ENCODE assay signal across 8 cellular contexts in genomic region chr12:104381721-104382480, GRCh38.
DNase-seq lines count a peak whose midpoint lies in the region; ATAC-seq and TF ChIP-seq lines count a peak whose summit lies in the region.

No MANE protein-coding gene starts in this region.

- no peaks in the 10 kb centered on the region for H3K79me2 ChIP-seq in MM.1S (ENCODE audit: low read length)

- CTCF ChIA-PET in AG04449 (lab: Yijun Ruan, JAX) = interaction anchor here (0.6 to 5.2 kb wide), 119 partner anchors 8 to 710 kb away, joined by 3 to 144 read pairs (median 5); partner anchors contain the start of gene CHST11

- no peaks in the 10 kb centered on the region for H3K36me3 ChIP-seq in MM.1S (replicated peaks; ENCODE audit: insufficient read depth, low read length)
- no peaks in the 10 kb centered on the region for H3K36me3 ChIP-seq in ovary
- no peaks in the 10 kb centered on the region for H3K36me3 ChIP-seq in thyroid gland

- no peak overlapping the region for H3K9ac ChIP-seq in MM.1S (ENCODE audit: low read length)

- TF ChIP-seq CTCF in AG04449 (IDR thresholded peaks at IDR 0.05; ENCODE audit: insufficient read depth, low read length, missing control alignments) = peak; percentile 88
- TF ChIP-seq CTCF in MM.1S (IDR thresholded peaks at IDR 0.05; ENCODE audit: low read length) = peak; percentile 91
- TF ChIP-seq CTCF in ovary (IDR thresholded peaks at IDR 0.05) = peak; percentile 74 to 91 (median 84)
- peak; percentile 82 to 94 (median 88) for TF ChIP-seq CTCF in thyroid gland (IDR thresholded peaks at IDR 0.05)

- peak; percentile 74 for ATAC-seq in GM18907 (IDR thresholded peaks at IDR 0.05; ENCODE audit: unreplicated experiment)

- H2AFZ ChIP-seq in MM.1S (ENCODE audit: low read length) = peak overlapping the region; percentile 36

- WGBS in ovary, 3 donors = 20 to 24% (median 24%) methylated on average over 18 of the region's 18 CpGs
- WGBS in thyroid gland, 2 donors = 7 to 24% methylated on average over 12 to 18 of the region's 18 CpGs

- no peak overlapping the region; the same call in 1 of the 2 replicates for H3K4me2 ChIP-seq in MM.1S (ENCODE audit: low read depth, low read length)

- no peaks in the 10 kb centered on the region for H3F3A ChIP-seq in MM.1S (ENCODE audit: insufficient read depth, low read length)

- POLR2A ChIA-PET in AG04449 (lab: Yijun Ruan, JAX) = no interaction called here

- H4K20me1 ChIP-seq in MM.1S (ENCODE audit: insufficient read depth, low read length) = no peaks in the 10 kb centered on the region

- no peak for DNase-seq in AG04449 (ENCODE audit: low read depth, low spot score)
- DNase-seq in MM.1S = peak; percentile 82
- peak; percentile 14 for DNase-seq in SIG-M5 (lab: John Stamatoyannopoulos, UW)
- peak; percentile 78 for DNase-seq in activated gamma-delta T cell treated with anti-CD3 and anti-CD28 coated beads, Interleukin-2, amount 50 U/mL, for 16 hours (ENCODE audit: low read depth)
- peak; percentile 82 for DNase-seq in germinal center (ENCODE audit: low spot score)
- DNase-seq in ovary = peak; percentile 73 to 87 (median 82)
- peak; percentile 78 to 82 for DNase-seq in thyroid gland

- H3K27me3 ChIP-seq in MM.1S (replicated peaks; ENCODE audit: insufficient read depth, low read length) (no peaks in the 10 kb centered on the region), ovary (no peaks in the 10 kb centered on the region), thyroid gland (no peaks in the 10 kb centered on the region)

- intact Hi-C loops in ovary (cut with DNase I) = loop anchor here (5.0 to 10.0 kb wide), 3 partner anchors 495 to 673 kb away; no protein-coding TSS in a partner anchor
- intact Hi-C loops in thyroid gland (cut with DNase I) = loop anchor here (5.0 kb wide), 2 partner anchors 495 to 675 kb away; no protein-coding TSS in a partner anchor

- H3K27ac ChIP-seq in MM.1S (ENCODE audit: low read length) (no peak overlapping the region), ovary (no peak overlapping the region), thyroid gland (no peak overlapping the region)

- TF ChIP-seq POLR2A in ovary (IDR thresholded peaks at IDR 0.05) (no peak), thyroid gland (IDR thresholded peaks at IDR 0.05) (no peak)

- H3K9me2 ChIP-seq in MM.1S (replicated peaks; ENCODE audit: insufficient read depth, low read length) = no peaks in the 10 kb centered on the region

- H3K4me1 ChIP-seq in MM.1S (ENCODE audit: low read length) = no peaks in the 10 kb centered on the region
- H3K4me1 ChIP-seq in ovary (ENCODE audit: insufficient read depth) = no peaks in the 10 kb centered on the region
- H3K4me1 ChIP-seq in thyroid gland = peaks cover 0 to 8% of the 10 kb centered on the region in 2 donors

- TF ChIP-seq EP300 in ovary (IDR thresholded peaks at IDR 0.05) = no peak

- H3K9me3 ChIP-seq in MM.1S (replicated peaks; ENCODE audit: insufficient read depth, low read length) = no peaks in the 10 kb centered on the region
- H3K9me3 ChIP-seq in ovary = no peaks in the 10 kb centered on the region
- H3K9me3 ChIP-seq in thyroid gland = no peaks in the 10 kb centered on the region

- H3K4me3 ChIP-seq in AG04449 (ENCODE audit: low read depth, low read length) (no peak overlapping the region), MM.1S (ENCODE audit: low read length) (no peak overlapping the region), ovary (no peak overlapping the region), thyroid gland (replicated peaks in 1 of 3) (no peak overlapping the region)
